Comparison of ENCODE assay signal across 8 cellular contexts in the genomic region with DNA sequence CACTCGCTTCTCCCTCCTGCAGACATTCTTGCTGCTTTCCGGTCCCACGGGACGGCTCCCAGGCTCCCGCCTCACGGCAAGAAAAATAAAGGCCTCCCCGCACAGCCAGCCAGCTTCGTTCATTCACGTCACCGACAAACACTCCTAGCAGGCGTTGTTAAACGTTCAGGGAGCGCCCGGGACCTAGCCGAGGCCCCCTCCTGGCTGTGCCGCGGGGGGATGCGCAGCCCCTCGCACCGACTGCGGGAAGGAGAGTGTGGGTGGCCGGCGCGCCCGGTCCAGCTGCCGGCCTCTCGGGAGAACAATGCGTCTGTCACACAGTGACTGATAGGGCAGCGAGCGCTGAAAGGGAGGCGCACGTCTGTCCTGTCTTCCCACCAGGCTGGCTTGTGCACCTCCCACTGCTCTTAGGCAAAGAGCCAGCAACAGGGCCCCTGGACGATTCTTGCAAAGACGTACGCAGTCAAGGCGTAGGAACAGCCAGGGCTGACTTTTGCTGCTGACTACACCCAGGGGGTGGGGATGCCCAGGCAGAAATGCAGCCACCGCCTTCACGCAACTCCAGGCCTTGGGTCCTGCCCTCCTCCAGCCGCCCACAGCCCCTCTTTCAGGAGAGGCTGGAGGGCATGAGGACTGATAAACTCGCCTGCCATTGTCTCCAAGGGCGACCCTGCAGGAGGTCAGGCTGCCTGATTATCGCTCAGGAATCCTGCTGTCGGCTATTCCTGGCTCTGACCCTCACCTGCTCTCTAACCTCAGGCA.
DNase-seq lines count a peak whose midpoint lies in the region; ATAC-seq, FAIRE-seq and TF ChIP-seq lines count a peak whose summit lies in the region.

No MANE protein-coding gene starts in this region.

- H3K36me3 ChIP-seq in H7 (replicated peaks; ENCODE audit: control insufficient read depth, insufficient read depth, low read length) (no peaks in the 10 kb centered on the region), neural cell (ENCODE audit: insufficient read depth, low read length) (no peaks in the 10 kb centered on the region)

- no peaks in the 10 kb centered on the region for H3K36me3 Mint-ChIP-seq in activated CD4-positive, alpha-beta T cell treated with anti-CD3 and anti-CD28 coated beads for 36 hours (ENCODE audit: low read depth)

- no peaks in the 10 kb centered on the region for H3K9me3 Mint-ChIP-seq in activated CD4-positive, alpha-beta T cell treated with anti-CD3 and anti-CD28 coated beads for 36 hours (ENCODE audit: low read depth)

- peak overlapping the region; percentile 47 for H3K4me3 ChIP-seq in H7 (ENCODE audit: insufficient read depth, low read depth, low read length)
- H3K4me3 ChIP-seq in foreskin fibroblast (ENCODE audit: low read depth in 1 of 2, low read length in 2 of 2), result peak overlapping the region; percentile 35 to 42
- H3K4me3 ChIP-seq in neural cell (ENCODE audit: low read length), result peak overlapping the region; percentile 64

- peak overlapping the region; percentile 42 for H2AFZ ChIP-seq in neural cell (ENCODE audit: low read depth, low read length)

- H3K27me3 ChIP-seq in H7 (ENCODE audit: control insufficient read depth, insufficient read depth, low read length) (no peaks in the 10 kb centered on the region; the same call in 1 of the 2 replicates), neural cell (ENCODE audit: insufficient read depth, low read depth, low read length) (no peaks in the 10 kb centered on the region)

- no peaks in the 10 kb centered on the region for H3F3A ChIP-seq in neural cell (ENCODE audit: insufficient read depth, low read length, poor library complexity, severe bottlenecking)

- no peaks in the 10 kb centered on the region for H3K9me3 ChIP-seq in neural cell (ENCODE audit: low read length)

- H3K4me3 Mint-ChIP-seq in activated CD4-positive, alpha-beta T cell treated with anti-CD3 and anti-CD28 coated beads for 36 hours, result no peak overlapping the region

- peak overlapping the region; percentile 42 for H3K4me2 ChIP-seq in neural cell (ENCODE audit: low read length)

- intact Hi-C loops in activated CD4-positive, alpha-beta T cell treated with anti-CD3 and anti-CD28 coated beads for 36 hours (cut with DNase I, micrococcal nuclease), result no loop called here

- peaks cover 47% of the 10 kb centered on the region for H3K27me3 Mint-ChIP-seq in activated CD4-positive, alpha-beta T cell treated with anti-CD3 and anti-CD28 coated beads for 36 hours

- H3K9me2 ChIP-seq in neural cell (ENCODE audit: insufficient read depth, low read length), result no peaks in the 10 kb centered on the region

- peak; percentile 10 for TF ChIP-seq RAD21 in neural cell (conservative IDR thresholded peaks at IDR 0.05)

- POLR2A ChIA-PET in activated CD4-positive, alpha-beta T cell treated with anti-CD3 and anti-CD28 coated beads for 36 hours (lab: Charles Lee), result no interaction called here

- no peak for FAIRE-seq in GM19239 (lab: Jason Lieb, UNC)

- H4K20me1 ChIP-seq in neural cell (ENCODE audit: insufficient read depth), result no peaks in the 10 kb centered on the region

- H3K27ac Mint-ChIP-seq in activated CD4-positive, alpha-beta T cell treated with anti-CD3 and anti-CD28 coated beads for 36 hours, result no peak overlapping the region

- H3K79me2 ChIP-seq in neural cell (replicated peaks; ENCODE audit: insufficient read depth, low read length), result no peaks in the 10 kb centered on the region

- TF ChIP-seq EP300 in neural cell (conservative IDR thresholded peaks at IDR 0.05; ENCODE audit: poor library complexity, severe bottlenecking), result peak; percentile 14

- peaks cover 7% of the 10 kb centered on the region for H3K4me1 Mint-ChIP-seq in activated CD4-positive, alpha-beta T cell treated with anti-CD3 and anti-CD28 coated beads for 36 hours

- no peak for ATAC-seq in activated CD4-positive, alpha-beta T cell treated with anti-CD3 and anti-CD28 coated beads for 36 hours

- no peak for TF ChIP-seq CTCF in foreskin fibroblast (IDR thresholded peaks at IDR 0.05; ENCODE audit: low read depth, low read length)
- no peak for TF ChIP-seq CTCF in neural cell (IDR thresholded peaks at IDR 0.05; ENCODE audit: poor library complexity, severe bottlenecking)

- peak overlapping the region; percentile 60 for H3K9ac ChIP-seq in neural cell (ENCODE audit: low read length)

- CTCF ChIA-PET in activated CD4-positive, alpha-beta T cell treated with anti-CD3 and anti-CD28 coated beads for 36 hours (lab: Charles Lee), result interaction anchor here (0.7 kb wide), 1 partner anchor 50 kb away, joined by 3 read pairs; no protein-coding TSS in a partner anchor

- peak overlapping the region; percentile 28 for H3K27ac ChIP-seq in neural cell (ENCODE audit: low read length)

- DNase-seq in H7 (peak; percentile 58), RPMI7951 (ENCODE audit: low read depth) (peak; percentile 65), foreskin fibroblast (peak in 1 of 2 donors; percentile 54), GM19239 (ENCODE audit: insufficient read length, low spot score) (no peak), COLO829 (ENCODE audit: low spot score) (no peak), RPMI8226 (no peak)
- no peak for DNase-seq in activated CD4-positive, alpha-beta T cell treated with anti-CD3 and anti-CD28 coated beads for 36 hours

TF ChIP-seq in neural cell, 6 proteins besides CTCF, POLR2A, EP300 and RAD21:
- TF ChIP-seq MXI1 (conservative IDR thresholded peaks at IDR 0.05; ENCODE audit: poor library complexity, severe bottlenecking), result no peak
TF ChIP-seq in neural cell: peak in this region for 0.

Comparison
In these comparisons a context has a peak if more than half of its experiments do, and no peak if none do; other contexts are left out.
1. DNase-seq: peak in H7 (single experiment) and RPMI7951 (single experiment); none in GM19239 (single experiment), COLO829 (single experiment), RPMI8226 (single experiment) and activated CD4-positive, alpha-beta T cell treated with anti-CD3 and anti-CD28 coated beads for 36 hours (single experiment).
2. Peak in every context shown above with its lines, with median percentiles within 50 percentile points of each other: H3K4me3 ChIP-seq.